Comparison of ENCODE assay signal across 14 cellular contexts in genomic region chr5:97606531-97606930, GRCh38.
DNase-seq lines count a peak whose midpoint lies in the region; ATAC-seq lines count a peak whose summit lies in the region.
"Had no signal": no experiment of that assay in that cellular context is flagged by ENCODE, and none has a peak within 500 bp of the region (broad histone marks: within the 10 kb centered on the region; RNA-seq: fewer than 3 reads in every experiment).

No MANE protein-coding gene starts in this region.

- H3K27me3 Mint-ChIP-seq in activated T-cell treated with anti-CD3 and anti-CD28 coated beads, Interleukin-2, amount 50 U/mL, for 72 hours (ENCODE audit: low read depth): no peaks in the 10 kb centered on the region
- H3K27me3 Mint-ChIP-seq in stimulated activated naive B cell treated with anti-CD40 and anti-IgM and Interleukin-4, amounts not matched to agents 10 μg/mL and 1 μg/mL and 100 μg/mL, for 72 hours: no peaks in the 10 kb centered on the region
- H3K27me3 Mint-ChIP-seq: B cell had no signal

- no peaks in the 10 kb centered on the region for H3K36me3 Mint-ChIP-seq in activated T-cell treated with anti-CD3 and anti-CD28 coated beads, Interleukin-2, amount 50 U/mL, for 72 hours (ENCODE audit: insufficient read depth in 2 of 2)
- peaks cover 5 to 10% of the 10 kb centered on the region in 2 donors for H3K36me3 Mint-ChIP-seq in stimulated activated naive B cell treated with anti-CD40 and anti-IgM and Interleukin-4, amounts not matched to agents 10 μg/mL and 1 μg/mL and 100 μg/mL, for 72 hours
- H3K36me3 Mint-ChIP-seq: CD8-positive, alpha-beta T cell had no signal

- H3K27ac Mint-ChIP-seq in activated T-cell treated with anti-CD3 and anti-CD28 coated beads, Interleukin-2, amount 50 U/mL, for 72 hours: peak overlapping the region; percentile 4
- no peak overlapping the region for H3K27ac Mint-ChIP-seq in stimulated activated naive B cell treated with anti-CD40 and anti-IgM and Interleukin-4, amounts not matched to agents 10 μg/mL and 1 μg/mL and 100 μg/mL, for 72 hours
- H3K27ac Mint-ChIP-seq: B cell; CD4-positive, alpha-beta T cell; CD8-positive, alpha-beta T cell had no signal

- H3K4me1 Mint-ChIP-seq in activated T-cell treated with anti-CD3 and anti-CD28 coated beads, Interleukin-2, amount 50 U/mL, for 72 hours (ENCODE audit: low read depth): no peaks in the 10 kb centered on the region
- no peaks in the 10 kb centered on the region for H3K4me1 Mint-ChIP-seq in stimulated activated naive B cell treated with anti-CD40 and anti-IgM and Interleukin-4, amounts not matched to agents 10 μg/mL and 1 μg/mL and 100 μg/mL, for 72 hours
- H3K4me1 Mint-ChIP-seq: B cell had no signal

- DNase-seq in activated T-cell treated with anti-CD3 and anti-CD28 coated beads, Interleukin-2, amount 50 U/mL, for 72 hours: no peak
- no peak for DNase-seq in activated T-cell treated with anti-CD3 and anti-CD28 coated beads, Interleukin-2, amount 50 U/mL, for 48 hours
- DNase-seq in stimulated activated naive B cell treated with anti-CD40 and anti-IgM and Interleukin-4, amounts not matched to agents 10 μg/mL and 1 μg/mL and 100 μg/mL, for 72 hours: no peak
- DNase-seq in NCI-H526 treated with DMSO at 0.1 percent for 48 hours (lab: John Stamatoyannopoulos, UW): no peak
- DNase-seq: AML-193; Caco-2; Calu3; CD4-positive, alpha-beta T cell; CD8-positive, alpha-beta T cell; DMS79 treated with DMSO at 0.1 percent for 48 hours; GF-D8 had no signal

- no peak overlapping the region for H3K4me3 Mint-ChIP-seq in activated T-cell treated with anti-CD3 and anti-CD28 coated beads, Interleukin-2, amount 50 U/mL, for 72 hours
- no peak overlapping the region for H3K4me3 Mint-ChIP-seq in stimulated activated naive B cell treated with anti-CD40 and anti-IgM and Interleukin-4, amounts not matched to agents 10 μg/mL and 1 μg/mL and 100 μg/mL, for 72 hours
- H3K4me3 Mint-ChIP-seq: B cell; CD4-positive, alpha-beta T cell; CD8-positive, alpha-beta T cell had no signal

- peaks cover 3 to 5% of the 10 kb centered on the region in 2 donors for H3K9me3 Mint-ChIP-seq in activated T-cell treated with anti-CD3 and anti-CD28 coated beads, Interleukin-2, amount 50 U/mL, for 72 hours
- H3K9me3 Mint-ChIP-seq in stimulated activated naive B cell treated with anti-CD40 and anti-IgM and Interleukin-4, amounts not matched to agents 10 μg/mL and 1 μg/mL and 100 μg/mL, for 72 hours: peaks cover 9 to 10% of the 10 kb centered on the region in 2 donors

- ATAC-seq in activated T-cell treated with anti-CD3 and anti-CD28 coated beads, Interleukin-2, amount 50 U/mL, for 72 hours (replicated peaks in 1 of 2): no peak
- peak; percentile 71 to 79 for ATAC-seq in stimulated activated naive B cell treated with anti-CD40 and anti-IgM and Interleukin-4, amounts not matched to agents 10 μg/mL and 1 μg/mL and 100 μg/mL, for 72 hours (replicated peaks)
- no peak for ATAC-seq in HG03520 (IDR thresholded peaks at IDR 0.05; ENCODE audit: unreplicated experiment)
- ATAC-seq: A549; CD8-positive, alpha-beta T cell had no signal

Comparison
In these comparisons a context has a peak if more than half of its experiments do, and no peak if none do; other contexts are left out.
1. ATAC-seq: peak in stimulated activated naive B cell treated with anti-CD40 and anti-IgM and Interleukin-4, amounts not matched to agents 10 μg/mL and 1 μg/mL and 100 μg/mL, for 72 hours (2 of 2); none in activated T-cell treated with anti-CD3 and anti-CD28 coated beads, Interleukin-2, amount 50 U/mL, for 72 hours (0 of 2) and HG03520 (single experiment).